ENCODE assay signal across 8 cellular contexts in the genomic region with DNA sequence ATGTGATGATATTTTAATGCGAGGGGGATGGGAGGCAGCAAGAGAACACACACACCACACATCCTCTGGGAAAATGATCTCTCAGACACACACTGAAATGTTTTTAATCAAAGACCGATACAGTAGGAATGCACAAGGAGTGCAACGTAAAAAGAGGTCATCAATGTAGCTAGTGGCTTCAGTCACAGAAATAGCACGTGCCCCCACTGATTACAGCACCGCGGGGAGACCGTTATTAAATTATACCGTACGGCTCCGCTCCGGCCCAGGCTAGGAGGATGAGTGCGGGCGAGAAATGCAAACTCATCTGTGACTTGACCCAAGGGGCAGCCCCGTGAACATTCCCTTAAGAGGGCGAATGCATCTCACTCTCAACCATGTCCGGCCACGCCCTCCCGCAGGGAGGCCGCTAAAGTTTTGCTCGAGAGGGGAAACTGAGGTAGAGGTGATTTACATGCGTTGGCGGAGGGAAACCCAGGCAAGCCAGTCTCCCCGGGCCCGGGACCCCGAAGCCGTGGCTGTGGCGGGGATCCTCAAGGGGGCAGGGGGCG. TPM values are rescaled to one million over a fixed set of nuclear protein-coding genes. Genes with fewer than 3 reads are reported as not detected.
DNase-seq lines count a peak whose midpoint lies in the region; ATAC-seq lines count a peak whose summit lies in the region.

No MANE protein-coding gene starts in this region.

- H3K4me1 ChIP-seq in esophagus (ENCODE audit: control insufficient read depth in 2 of 2, insufficient read depth in 2 of 2, low read length in 1 of 2): peaks cover 0 to 3% of the 10 kb centered on the region in 2 donors
- H3K4me1 ChIP-seq in muscle layer of duodenum (ENCODE audit: control insufficient read depth in 1 of 2, insufficient read depth in 2 of 2, low read length in 2 of 2): peaks cover 18 to 59% of the 10 kb centered on the region in 2 donors

- H3K9me3 Mint-ChIP-seq in activated CD4-positive, alpha-beta T cell treated with anti-CD3 and anti-CD28 coated beads, Interleukin-2, amount 10 ng/mL, durations not matched to agents 24 days and 14 days: no peaks in the 10 kb centered on the region
- no peaks in the 10 kb centered on the region for H3K9me3 Mint-ChIP-seq in stimulated activated naive CD8-positive, alpha-beta T cell treated with anti-CD3 and anti-CD28 coated beads, Interleukin-15, Interleukin-2, amounts not matched to agents 100 ng/mL and 50 ng/mL, for 24 hours

- H3K4me3 ChIP-seq in esophagus (ENCODE audit: low read depth in 1 of 2, low read length in 2 of 2): peak overlapping the region; percentile 85 to 94
- H3K4me3 ChIP-seq in muscle layer of duodenum (ENCODE audit: low read depth in 1 of 2, low read length in 2 of 2): peak overlapping the region; percentile 87 to 93

- H3K36me3 ChIP-seq in esophagus (ENCODE audit: control insufficient read depth in 2 of 2, insufficient read depth in 2 of 2, low read length in 1 of 2) (peaks cover 0 to 3% of the 10 kb centered on the region in 2 donors), muscle layer of duodenum (ENCODE audit: control insufficient read depth in 1 of 2, insufficient read depth in 2 of 2, low read length in 2 of 2) (peaks cover 5 to 19% of the 10 kb centered on the region in 2 donors)

- intact Hi-C loops in activated CD4-positive, alpha-beta T cell treated with anti-CD3 and anti-CD28 coated beads, Interleukin-2, amount 10 ng/mL, durations not matched to agents 24 days and 14 days (cut with micrococcal nuclease): loop anchor here (1.0 to 5.0 kb wide), 2 partner anchors 23 to 257 kb away; no protein-coding TSS in a partner anchor

- ATAC-seq in GM21381 (IDR thresholded peaks at IDR 0.05; ENCODE audit: unreplicated experiment): peak; percentile 41

- H3K4me3 Mint-ChIP-seq in activated CD4-positive, alpha-beta T cell treated with anti-CD3 and anti-CD28 coated beads, Interleukin-2, amount 10 ng/mL, durations not matched to agents 24 days and 14 days: peak overlapping the region; percentile 97
- peak overlapping the region; percentile 94 for H3K4me3 Mint-ChIP-seq in stimulated activated naive CD8-positive, alpha-beta T cell treated with anti-CD3 and anti-CD28 coated beads, Interleukin-15, Interleukin-2, amounts not matched to agents 100 ng/mL and 50 ng/mL, for 24 hours

- peak overlapping the region; percentile 94 for H3K27ac Mint-ChIP-seq in activated CD4-positive, alpha-beta T cell treated with anti-CD3 and anti-CD28 coated beads, Interleukin-2, amount 10 ng/mL, durations not matched to agents 24 days and 14 days
- peak overlapping the region; percentile 97 for H3K27ac Mint-ChIP-seq in stimulated activated naive CD8-positive, alpha-beta T cell treated with anti-CD3 and anti-CD28 coated beads, Interleukin-15, Interleukin-2, amounts not matched to agents 100 ng/mL and 50 ng/mL, for 24 hours

- H3K9me3 ChIP-seq in esophagus (ENCODE audit: control insufficient read depth in 2 of 2, insufficient read depth in 1 of 2, low read depth in 1 of 2, low read length in 1 of 2) (no peaks in the 10 kb centered on the region), muscle layer of duodenum (ENCODE audit: control insufficient read depth in 1 of 2, low read length in 2 of 2) (no peaks in the 10 kb centered on the region)

- 0 to 1% methylated on average over 28 of the region's 28 CpGs for WGBS in esophagus, 2 donors

- peaks cover 57% of the 10 kb centered on the region for H3K4me1 Mint-ChIP-seq in activated CD4-positive, alpha-beta T cell treated with anti-CD3 and anti-CD28 coated beads, Interleukin-2, amount 10 ng/mL, durations not matched to agents 24 days and 14 days
- H3K4me1 Mint-ChIP-seq in stimulated activated naive CD8-positive, alpha-beta T cell treated with anti-CD3 and anti-CD28 coated beads, Interleukin-15, Interleukin-2, amounts not matched to agents 100 ng/mL and 50 ng/mL, for 24 hours (ENCODE audit: low read depth): peaks cover 90% of the 10 kb centered on the region

- DNase-seq in EL (peak; percentile 63), HT-29 (ENCODE audit: low spot score) (peak; percentile 33), NCI-H2196 treated with DMSO at 0.1 percent for 48 hours (lab: John Stamatoyannopoulos, UW; ENCODE audit: unreplicated experiment) (no peak)
- peak; percentile 85 for DNase-seq in activated CD4-positive, alpha-beta T cell treated with anti-CD3 and anti-CD28 coated beads, Interleukin-2, amount 10 ng/mL, durations not matched to agents 24 days and 14 days

- H3K36me3 Mint-ChIP-seq in activated CD4-positive, alpha-beta T cell treated with anti-CD3 and anti-CD28 coated beads, Interleukin-2, amount 10 ng/mL, durations not matched to agents 24 days and 14 days (ENCODE audit: low read depth): peaks cover 47% of the 10 kb centered on the region
- peaks cover 61% of the 10 kb centered on the region for H3K36me3 Mint-ChIP-seq in stimulated activated naive CD8-positive, alpha-beta T cell treated with anti-CD3 and anti-CD28 coated beads, Interleukin-15, Interleukin-2, amounts not matched to agents 100 ng/mL and 50 ng/mL, for 24 hours (ENCODE audit: low read depth)

- no peaks in the 10 kb centered on the region for H3K27me3 ChIP-seq in esophagus (ENCODE audit: control insufficient read depth in 1 of 2, insufficient read depth in 2 of 2, low read length in 2 of 2)
- no peaks in the 10 kb centered on the region for H3K27me3 ChIP-seq in muscle layer of duodenum (ENCODE audit: low read depth, low read length)

- H3K27ac ChIP-seq in esophagus (ENCODE audit: low read depth in 2 of 2, low read length in 1 of 2) (peak overlapping the region; percentile 95 to 97), muscle layer of duodenum (ENCODE audit: low read length) (peak overlapping the region; percentile 95)

- H3K27me3 Mint-ChIP-seq in activated CD4-positive, alpha-beta T cell treated with anti-CD3 and anti-CD28 coated beads, Interleukin-2, amount 10 ng/mL, durations not matched to agents 24 days and 14 days: no peaks in the 10 kb centered on the region
- no peaks in the 10 kb centered on the region for H3K27me3 Mint-ChIP-seq in stimulated activated naive CD8-positive, alpha-beta T cell treated with anti-CD3 and anti-CD28 coated beads, Interleukin-15, Interleukin-2, amounts not matched to agents 100 ng/mL and 50 ng/mL, for 24 hours

RNA-seq across cellular contexts. Expression of gene UBR4, which starts 0.6 kb away (rescaled TPM):
- total RNA-seq in HT-29 (2014; rRNA removed; shearing (Covaris generic)): 128 and 146 TPM in 2 replicates
- 145 and 162 TPM in 2 replicates for total RNA-seq in activated CD4-positive, alpha-beta T cell treated with anti-CD3 and anti-CD28 coated beads, Interleukin-2, amount 10 ng/mL, durations not matched to agents 24 days and 14 days
- 10 to 100 TPM; 81.9 to 89.9 TPM for polyA plus RNA-seq in esophagus

RNA-seq across cellular contexts. Expression of gene EMC1, which starts 41.8 kb away (rescaled TPM):
- total RNA-seq in HT-29 (2014; rRNA removed; shearing (Covaris generic)): 43.8 and 48.6 TPM in 2 replicates
- 67.9 and 71.1 TPM in 2 replicates for total RNA-seq in activated CD4-positive, alpha-beta T cell treated with anti-CD3 and anti-CD28 coated beads, Interleukin-2, amount 10 ng/mL, durations not matched to agents 24 days and 14 days
- 10 to 100 TPM in 1 of 2 donors, 1 to 10 TPM in 1; 9.4 to 11.3 TPM for polyA plus RNA-seq in esophagus

RNA-seq across cellular contexts. Expression of gene MRTO4, which starts 42.1 kb away (rescaled TPM):
- 94.9 and 96.1 TPM in 2 replicates for total RNA-seq in HT-29 (2014; rRNA removed; shearing (Covaris generic))
- 132 and 135 TPM in 2 replicates for total RNA-seq in activated CD4-positive, alpha-beta T cell treated with anti-CD3 and anti-CD28 coated beads, Interleukin-2, amount 10 ng/mL, durations not matched to agents 24 days and 14 days
- 10 to 100 TPM; 44.5 to 44.6 TPM for polyA plus RNA-seq in esophagus
